In the genomic region with DNA sequence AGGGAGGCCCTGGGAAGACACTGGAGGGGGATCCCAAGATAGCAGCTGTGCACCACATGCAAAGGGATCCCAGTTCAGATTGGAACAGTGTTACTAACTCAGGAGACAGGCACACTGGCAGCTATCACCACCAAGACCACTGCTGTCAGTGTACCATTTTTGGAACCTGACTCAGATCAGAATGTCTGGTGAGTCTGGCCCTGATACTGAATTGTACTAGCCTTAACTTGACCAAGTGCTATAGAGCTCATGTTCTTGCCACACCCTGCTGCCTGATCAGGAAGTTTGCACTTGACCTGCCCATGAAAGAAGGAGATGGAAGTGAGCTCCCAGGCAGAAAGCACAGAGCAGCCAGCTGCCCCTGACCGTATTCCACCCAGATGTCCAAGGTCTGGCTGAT, we compare ENCODE assay signal across 16 cellular contexts. TPM values are rescaled to one million over a fixed set of nuclear protein-coding genes. Genes with fewer than 3 reads are reported as not detected.
DNase-seq lines count a peak whose midpoint lies in the region; ATAC-seq and TF ChIP-seq lines count a peak whose summit lies in the region.
"Had no signal": no experiment of that assay in that cellular context is flagged by ENCODE, and none has a peak within 500 bp of the region (broad histone marks: within the 10 kb centered on the region; RNA-seq: fewer than 3 reads in every experiment).

No MANE protein-coding gene starts in this region.

- peak; percentile 61 for ATAC-seq in foreskin keratinocyte
- ATAC-seq: CD8-positive, alpha-beta T cell; Panc1 had no signal

- DNase-seq in AG20443 (ENCODE audit: low spot score) (peak; percentile 6), RWPE1 (ENCODE audit: low spot score) (no peak), foreskin keratinocyte (peak; percentile 66 to 87), sigmoid colon (peak; percentile 6), neural progenitor cell (ENCODE audit: low spot score) (no peak), NOMO-1 treated with dmso at 0.1 percent for 144 hours (lab: John Stamatoyannopoulos, UW; ENCODE audit: unreplicated experiment) (no peak), Kasumi-1 (lab: John Stamatoyannopoulos, UW) (no peak)
- DNase-seq: CD8-positive, alpha-beta T cell; MM.1S; NCI-H1105; NCI-H187; NCI-H446 treated with DMSO at 0.1 percent for 48 hours; NCI-H774; SHP77 treated with DMSO at 0.1 percent for 48 hours had no signal

- H2AFZ ChIP-seq in neural progenitor cell (replicated peaks) = no peak overlapping the region

- H3K27me3 ChIP-seq in foreskin keratinocyte (peaks cover 26% of the 10 kb centered on the region), sigmoid colon (peaks cover 0 to 15% (median 0%) of the 10 kb centered on the region in 3 donors), neural progenitor cell (peaks cover 74% of the 10 kb centered on the region)

- 11 to 44% methylated on average over 1 of the region's 1 CpG for WGBS in sigmoid colon, 2 donors

- H3K9me3 ChIP-seq in sigmoid colon (no peaks in the 10 kb centered on the region), neural progenitor cell (ENCODE audit: low read depth) (no peaks in the 10 kb centered on the region)

- peaks cover 52% of the 10 kb centered on the region for H3K27me3 Mint-ChIP-seq in neural progenitor cell (ENCODE audit: insufficient read depth, low read depth)

- no peaks in the 10 kb centered on the region for H4K20me1 ChIP-seq in neural progenitor cell (ENCODE audit: low read depth)

- peaks cover 5% of the 10 kb centered on the region for H3K4me1 Mint-ChIP-seq in neural progenitor cell

- H3K9me3 Mint-ChIP-seq in neural progenitor cell = no peaks in the 10 kb centered on the region
- H3K9me3 Mint-ChIP-seq: CD8-positive, alpha-beta T cell had no signal

- H3K79me2 ChIP-seq in neural progenitor cell (ENCODE audit: low read depth) = no peaks in the 10 kb centered on the region

- no peak overlapping the region for H3K4me2 ChIP-seq in neural progenitor cell
- H3K4me2 ChIP-seq: KMS-11 had no signal

- no peak overlapping the region for H3K4me3 Mint-ChIP-seq in neural progenitor cell
- H3K4me3 Mint-ChIP-seq: CD8-positive, alpha-beta T cell had no signal

- peak overlapping the region; percentile 75 for H3K27ac ChIP-seq in RWPE1
- no peak overlapping the region for H3K27ac ChIP-seq in foreskin keratinocyte
- no peak overlapping the region for H3K27ac ChIP-seq in sigmoid colon
- no peak overlapping the region for H3K27ac ChIP-seq in neural progenitor cell
- H3K27ac ChIP-seq: KMS-11 had no signal

- H3K4me3 ChIP-seq in sigmoid colon = no peak overlapping the region
- no peak overlapping the region for H3K4me3 ChIP-seq in neural progenitor cell

- H3K27ac Mint-ChIP-seq in neural progenitor cell = no peak overlapping the region
- H3K27ac Mint-ChIP-seq: CD8-positive, alpha-beta T cell had no signal

- no peak for TF ChIP-seq POLR2A in sigmoid colon (IDR thresholded peaks at IDR 0.05)

- H3F3A ChIP-seq in neural progenitor cell (ENCODE audit: low read depth) = peaks cover 13% of the 10 kb centered on the region

- no peak overlapping the region for H3K9ac ChIP-seq in neural progenitor cell
- H3K9ac ChIP-seq: KMS-11 had no signal

- TF ChIP-seq CTCF in RWPE1 (conservative IDR thresholded peaks at IDR 0.05; ENCODE audit: low read depth) = no peak
- no peak for TF ChIP-seq CTCF in foreskin keratinocyte (conservative IDR thresholded peaks at IDR 0.05)
- TF ChIP-seq CTCF in sigmoid colon (IDR thresholded peaks at IDR 0.05) = no peak
- TF ChIP-seq CTCF in neural progenitor cell (IDR thresholded peaks at IDR 0.05) = no peak

- H3K4me1 ChIP-seq in foreskin keratinocyte (peaks cover 4% of the 10 kb centered on the region), sigmoid colon (peaks cover 0 to 10% (median 7%) of the 10 kb centered on the region in 4 donors), neural progenitor cell (no peaks in the 10 kb centered on the region)

- POLR2A ChIA-PET in RWPE1 (lab: Yijun Ruan, JAX; ENCODE audit: low non-redundant PET) = no interaction called here

- CTCF ChIA-PET in RWPE1 (lab: Yijun Ruan, JAX) = interaction anchor here (1.2 kb wide), 1 partner anchor 19 kb away, joined by 3 read pairs; no protein-coding TSS in a partner anchor

- no peak for TF ChIP-seq EP300 in sigmoid colon (IDR thresholded peaks at IDR 0.05)

- intact Hi-C loops in sigmoid colon (cut with DNase I) = no loop called here

- H3K36me3 ChIP-seq in sigmoid colon = no peaks in the 10 kb centered on the region
- H3K36me3 ChIP-seq in neural progenitor cell = no peaks in the 10 kb centered on the region

- H3K36me3 Mint-ChIP-seq in neural progenitor cell = no peaks in the 10 kb centered on the region
- H3K36me3 Mint-ChIP-seq: CD8-positive, alpha-beta T cell had no signal

RNA-seq across cellular contexts. Expression of a gene that starts 4.8 kb away (rescaled TPM):
- total RNA-seq in foreskin keratinocyte (0.17 and 0.28 TPM in 2 replicates), sigmoid colon (1 to 10 TPM in 1 of 4 donors, under 1 TPM in 3; 0.27 to 1.1 (median 0.83) TPM), neural progenitor cell (ENCODE audit: low replicate concordance) (0.68 TPM in 1 of 2 replicates, not detected in the other)
- polyA plus RNA-seq in foreskin keratinocyte (0.04 and 0.29 TPM in 2 replicates), sigmoid colon (under 1 TPM in 1 of 3 donors, not detected in 2; 0.96 TPM)

RNA-seq across cellular contexts. Expression of a gene that starts 22.6 kb away (rescaled TPM):
- 30.8 and 44.4 TPM in 2 replicates for total RNA-seq in foreskin keratinocyte
- 21.7 and 25.7 TPM in 2 replicates for polyA plus RNA-seq in foreskin keratinocyte
- 10 to 100 TPM; 12.1 to 36.3 (median 17.4) TPM for total RNA-seq in sigmoid colon
- 10 to 100 TPM in 1 of 3 donors, 1 to 10 TPM in 2; 6.6 to 16.7 (median 8.6) TPM for polyA plus RNA-seq in sigmoid colon
- total RNA-seq in neural progenitor cell (ENCODE audit: low replicate concordance) = 33.4 and 33.5 TPM in 2 replicates

RNA-seq across cellular contexts. Expression of a gene that starts 43.5 kb away (rescaled TPM):
- 80.1 and 91.4 TPM in 2 replicates for total RNA-seq in foreskin keratinocyte
- polyA plus RNA-seq in foreskin keratinocyte = 77.6 and 85.0 TPM in 2 replicates
- 10 to 100 TPM; 23.5 to 36.3 (median 28.7) TPM for total RNA-seq in sigmoid colon
- 10 to 100 TPM; 16.6 to 39.7 (median 16.8) TPM for polyA plus RNA-seq in sigmoid colon
- 17.0 and 30.8 TPM in 2 replicates for total RNA-seq in neural progenitor cell (ENCODE audit: low replicate concordance)

Comparison
In these comparisons a context has a peak if more than half of its experiments do, and no peak if none do; other contexts are left out.
1. DNase-seq: peak in AG20443 (single experiment), foreskin keratinocyte (2 of 2) and sigmoid colon (single experiment); none in RWPE1 (single experiment), neural progenitor cell (single experiment), NOMO-1 treated with dmso at 0.1 percent for 144 hours (single experiment) and Kasumi-1 (0 of 2).